Comparison of ENCODE assay signal across 10 cellular contexts in genomic region chr1:86389315-86389714, GRCh38. TPM values are rescaled to one million over a fixed set of nuclear protein-coding genes. Genes with fewer than 3 reads are reported as not detected.
DNase-seq lines count a peak whose midpoint lies in the region; ATAC-seq lines count a peak whose summit lies in the region.
"Had no signal": no experiment of that assay in that cellular context is flagged by ENCODE, and none has a peak within 500 bp of the region (broad histone marks: within the 10 kb centered on the region; RNA-seq: fewer than 3 reads in every experiment).

No MANE protein-coding gene starts in this region.

- peaks cover 0 to 6% (median 0%) of the 10 kb centered on the region in 3 donors for H3K36me3 Mint-ChIP-seq in immature natural killer cell
- H3K36me3 Mint-ChIP-seq in stimulated activated naive B cell treated with anti-CD40 and anti-IgM and Interleukin-4, amounts not matched to agents 10 μg/mL and 1 μg/mL and 100 μg/mL, for 72 hours = peaks cover 5 to 11% of the 10 kb centered on the region in 2 donors

- H3K27me3 Mint-ChIP-seq in immature natural killer cell (ENCODE audit: low read depth in 3 of 3) = no peaks in the 10 kb centered on the region
- H3K27me3 Mint-ChIP-seq in stimulated activated naive B cell treated with anti-CD40 and anti-IgM and Interleukin-4, amounts not matched to agents 10 μg/mL and 1 μg/mL and 100 μg/mL, for 72 hours = no peaks in the 10 kb centered on the region

- H3K27ac Mint-ChIP-seq in immature natural killer cell = peak overlapping the region; percentile 90 to 98 (median 94)
- no peak overlapping the region for H3K27ac Mint-ChIP-seq in stimulated activated naive B cell treated with anti-CD40 and anti-IgM and Interleukin-4, amounts not matched to agents 10 μg/mL and 1 μg/mL and 100 μg/mL, for 72 hours

- H3K4me3 Mint-ChIP-seq in immature natural killer cell = peak overlapping the region; percentile 66 to 92 (median 70)
- peak overlapping the region in 1 of 2 donors; percentile 2 for H3K4me3 Mint-ChIP-seq in stimulated activated naive B cell treated with anti-CD40 and anti-IgM and Interleukin-4, amounts not matched to agents 10 μg/mL and 1 μg/mL and 100 μg/mL, for 72 hours

- no peaks in the 10 kb centered on the region for H3K9me3 Mint-ChIP-seq in immature natural killer cell
- peaks cover 0 to 3% of the 10 kb centered on the region in 2 donors for H3K9me3 Mint-ChIP-seq in stimulated activated naive B cell treated with anti-CD40 and anti-IgM and Interleukin-4, amounts not matched to agents 10 μg/mL and 1 μg/mL and 100 μg/mL, for 72 hours

- DNase-seq in immature natural killer cell (peak; percentile 23 to 46 (median 28)), SIG-M5 (lab: John Stamatoyannopoulos, UW) (no peak), C1 segment of cervical spinal cord (lab: John Stamatoyannopoulos, UW) (no peak), UCSD-AML1 (lab: John Stamatoyannopoulos, UW; ENCODE audit: unreplicated experiment) (no peak)
- DNase-seq in stimulated activated naive B cell treated with anti-CD40 and anti-IgM and Interleukin-4, amounts not matched to agents 10 μg/mL and 1 μg/mL and 100 μg/mL, for 72 hours = no peak
- DNase-seq: brain microvascular endothelial cell, Kasumi-1 had no signal

- ATAC-seq in GM18858 (IDR thresholded peaks at IDR 0.05; ENCODE audit: unreplicated experiment) (peak; percentile 89), GM21619 (IDR thresholded peaks at IDR 0.05; ENCODE audit: unreplicated experiment) (peak; percentile 71), HG03469 (IDR thresholded peaks at IDR 0.05; ENCODE audit: unreplicated experiment) (peak; percentile 76)
- ATAC-seq in stimulated activated naive B cell treated with anti-CD40 and anti-IgM and Interleukin-4, amounts not matched to agents 10 μg/mL and 1 μg/mL and 100 μg/mL, for 72 hours (replicated peaks) = no peak

- H3K4me1 Mint-ChIP-seq in immature natural killer cell = peaks cover 24 to 45% of the 10 kb centered on the region in 2 donors
- peaks cover 16 to 27% of the 10 kb centered on the region in 2 donors for H3K4me1 Mint-ChIP-seq in stimulated activated naive B cell treated with anti-CD40 and anti-IgM and Interleukin-4, amounts not matched to agents 10 μg/mL and 1 μg/mL and 100 μg/mL, for 72 hours

RNA-seq across cellular contexts. Expression of gene ODF2L, which starts 6.8 kb away (rescaled TPM):
- 10 to 100 TPM; 20.1 to 31.3 (median 21.3) TPM for polyA plus RNA-seq in immature natural killer cell

RNA-seq across cellular contexts. Expression of gene CLCA2, which starts 34.7 kb away (rescaled TPM):
- polyA plus RNA-seq in immature natural killer cell = not detected

Comparison
In these comparisons a context has a peak if more than half of its experiments do, and no peak if none do; other contexts are left out.
1. ATAC-seq: peak in GM18858 (single experiment), GM21619 (single experiment) and HG03469 (single experiment); none in stimulated activated naive B cell treated with anti-CD40 and anti-IgM and Interleukin-4, amounts not matched to agents 10 μg/mL and 1 μg/mL and 100 μg/mL, for 72 hours (0 of 2).
2. DNase-seq: peak in immature natural killer cell (3 of 3); none in stimulated activated naive B cell treated with anti-CD40 and anti-IgM and Interleukin-4, amounts not matched to agents 10 μg/mL and 1 μg/mL and 100 μg/mL, for 72 hours (single experiment), SIG-M5 (single experiment), C1 segment of cervical spinal cord (0 of 14) and UCSD-AML1 (single experiment).